In genomic region chr7:74483402-74484336, GRCh38 we compare ENCODE assay signal across 12 cellular contexts. TPM values are rescaled to one million over a fixed set of nuclear protein-coding genes. Genes with fewer than 3 reads are reported as not detected.
A peak's percentile ranks its signal among the peaks of the same experiment; 100 is the strongest.
DNase-seq lines count a peak whose midpoint lies in the region; ATAC-seq and TF ChIP-seq lines count a peak whose summit lies in the region.
"Had no signal": no experiment of that assay in that cellular context is flagged by ENCODE, and none has a peak within 500 bp of the region (broad histone marks: within the 10 kb centered on the region; RNA-seq: fewer than 3 reads in every experiment).

No MANE protein-coding gene starts in this region.

- H3K27me3 ChIP-seq in right atrium auricular region = no peaks in the 10 kb centered on the region
- no peaks in the 10 kb centered on the region for H3K27me3 ChIP-seq in mammary epithelial cell (ENCODE audit: insufficient read depth, low read length)
- H3K27me3 ChIP-seq in lower lobe of right lung (ENCODE audit: low read depth) = no peaks in the 10 kb centered on the region
- no peaks in the 10 kb centered on the region for H3K27me3 ChIP-seq in vagina
- H3K27me3 ChIP-seq: BLaER1 had no signal

- H3K79me2 ChIP-seq in mammary epithelial cell (ENCODE audit: insufficient read depth, low read length) = peaks cover 27% of the 10 kb centered on the region

- no peak for TF ChIP-seq POLR2A in vagina (IDR thresholded peaks at IDR 0.05)

- no peaks in the 10 kb centered on the region for H3K9me3 ChIP-seq in right atrium auricular region
- H3K9me3 ChIP-seq in mammary epithelial cell (replicated peaks; ENCODE audit: insufficient read depth, low read length) = no peaks in the 10 kb centered on the region
- no peaks in the 10 kb centered on the region for H3K9me3 ChIP-seq in lower lobe of right lung
- H3K9me3 ChIP-seq in vagina = no peaks in the 10 kb centered on the region
- H3K9me3 ChIP-seq: BLaER1 had no signal

- H3K27ac ChIP-seq in right atrium auricular region (peak overlapping the region; percentile 94 to 98), mammary epithelial cell (ENCODE audit: insufficient read depth, low read depth, low read length) (peak overlapping the region; percentile 53), lower lobe of right lung (peak overlapping the region; percentile 97), vagina (peak overlapping the region; percentile 97)
- H3K27ac ChIP-seq: BLaER1 had no signal

- H3K36me3 ChIP-seq in right atrium auricular region (no peaks in the 10 kb centered on the region), mammary epithelial cell (ENCODE audit: insufficient read depth, low read length) (no peaks in the 10 kb centered on the region), lower lobe of right lung (no peaks in the 10 kb centered on the region), vagina (no peaks in the 10 kb centered on the region)

- DNase-seq in right atrium auricular region (ENCODE audit: low spot score) (no peak), cardiac septum (ENCODE audit: low spot score) (no peak), mammary epithelial cell (peak; percentile 39), lower lobe of right lung (no peak), vagina (ENCODE audit: extremely low spot score in 2 of 2) (no peak), NCI-H748 treated with DMSO at 0.1 percent for 48 hours (lab: John Stamatoyannopoulos, UW) (no peak), SK-N-DZ (ENCODE audit: low spot score) (no peak), NCI-H2029 treated with DMSO at 0.1 percent for 48 hours (lab: John Stamatoyannopoulos, UW) (no peak)
- DNase-seq: activated CD4-positive, alpha-beta T cell treated with anti-CD3 and anti-CD28 coated beads, Interleukin-2, amount 10 ng/mL, durations not matched to agents 7 days and 5 days; cerebellar nuclear complex; NCI-H446 had no signal

- peak in 1 of 2 donors; percentile 12 for ATAC-seq in lower lobe of right lung

- no TSS peak for BruUV-seq in mammary epithelial cell (replicated peaks; lab: Mats Ljungman, UMichigan)

- peak overlapping the region; percentile 53 for H3K9ac ChIP-seq in mammary epithelial cell (ENCODE audit: insufficient read depth, low read length)
- H3K9ac ChIP-seq: BLaER1 had no signal

- no peaks in the 10 kb centered on the region for H4K20me1 ChIP-seq in mammary epithelial cell (ENCODE audit: insufficient read depth, low read length)

- H3K4me1 ChIP-seq in right atrium auricular region (peaks cover 0 to 54% of the 10 kb centered on the region in 2 donors), mammary epithelial cell (ENCODE audit: insufficient read depth, low read length) (peaks cover 52% of the 10 kb centered on the region), lower lobe of right lung (peaks cover 53% of the 10 kb centered on the region), vagina (peaks cover 52% of the 10 kb centered on the region)

- TF ChIP-seq CTCF in right atrium auricular region (IDR thresholded peaks at IDR 0.05) = no peak
- TF ChIP-seq CTCF in mammary epithelial cell (conservative IDR thresholded peaks at IDR 0.05 in 1 of 2, IDR thresholded peaks at IDR 0.05 in 1 of 2; ENCODE audit: extremely low read depth in 1 of 2, insufficient read depth in 1 of 2, low read depth in 1 of 2, low read length in 2 of 2) = no peak
- TF ChIP-seq CTCF in lower lobe of right lung (IDR thresholded peaks at IDR 0.05) = no peak
- TF ChIP-seq CTCF in vagina (IDR thresholded peaks at IDR 0.05) = no peak

- peak overlapping the region; percentile 55 for H3K4me2 ChIP-seq in mammary epithelial cell (ENCODE audit: insufficient read depth, low read depth, low read length)

- 35% methylated on average over 11 of the region's 11 CpGs for WGBS in mammary epithelial cell (ENCODE audit: low coverage, missing lambda C conversion rate)

- no peak overlapping the region for H3K4me3 ChIP-seq in right atrium auricular region
- H3K4me3 ChIP-seq in mammary epithelial cell (replicated peaks in 1 of 3; ENCODE audit: insufficient read depth in 1 of 3, low read depth in 2 of 3, low read length in 3 of 3) = no peak overlapping the region
- H3K4me3 ChIP-seq in lower lobe of right lung = no peak overlapping the region
- H3K4me3 ChIP-seq in vagina = no peak overlapping the region
- H3K4me3 ChIP-seq: BLaER1 had no signal

- CTCF ChIA-PET in mammary epithelial cell (lab: Charles Lee; ENCODE audit: low non-redundant PET) = no interaction called here

- no peak overlapping the region for H2AFZ ChIP-seq in mammary epithelial cell (ENCODE audit: low read depth, low read length)

- intact Hi-C loops in cardiac septum (cut with DNase I) = no loop called here
- intact Hi-C loops in mammary epithelial cell (cut with micrococcal nuclease) = no loop called here
- intact Hi-C loops in lower lobe of right lung (cut with DNase I) = no loop called here
- intact Hi-C loops in vagina (cut with DNase I) = no loop called here

- dilution Hi-C loops in mammary epithelial cell (cut with HindIII; ENCODE audit: low sequenced_read_pairs) = no loop called here

- in situ Hi-C loops in mammary epithelial cell (cut with MboI; ENCODE audit: low sequenced_read_pairs in 2 of 2) = no loop called here

RNA-seq across cellular contexts. Expression of gene GTF2IRD1, which starts 30.0 kb away (rescaled TPM):
- total RNA-seq in right atrium auricular region (10 to 100 TPM; 15.6 to 16.5 TPM), cardiac septum (13.2 TPM), mammary epithelial cell (10 to 100 TPM; 21.0 to 35.1 TPM), lower lobe of right lung (16.3 TPM), vagina (33.6 TPM)
- 10.4 TPM for polyA plus RNA-seq in mammary epithelial cell
- polyA minus RNA-seq in mammary epithelial cell = 23.3 TPM
- 22.3 and 24.3 TPM in 2 replicates for polyA plus RNA-seq in SK-N-DZ (2014; cell fraction: cytosol; rRNA removed)
- polyA plus RNA-seq in SK-N-DZ (2014; cell fraction: nucleus; rRNA removed) = 31.3 and 45.6 TPM in 2 replicates
